1 cellular context compared by ENCODE assay signal in genomic region chr19:44305457-44305856, GRCh38.
TF ChIP-seq lines count a peak whose summit lies in the region.

No MANE protein-coding gene starts in this region.

TF ChIP-seq in endothelial cell of umbilical vein, 7 proteins besides CTCF, POLR2A, EP300 and RAD21:
- TF ChIP-seq MYC (IDR thresholded peaks at IDR 0.05; ENCODE audit: low read depth, low read length) (no peak), FOS (IDR thresholded peaks at IDR 0.05; ENCODE audit: borderline replicate concordance, insufficient read depth, low read length) (no peak), GATA2 (IDR thresholded peaks at IDR 0.05; ENCODE audit: insufficient read depth, insufficient read length, low read depth, low read length) (no peak), MAX (IDR thresholded peaks at IDR 0.05; ENCODE audit: insufficient read depth, insufficient read length) (no peak), EZH2 (IDR thresholded peaks at IDR 0.05; ENCODE audit: borderline replicate concordance, low read depth, low read length, severe bottlenecking) (no peak), JUN (IDR thresholded peaks at IDR 0.05; ENCODE audit: borderline replicate concordance, insufficient read depth, insufficient read length, low read depth) (no peak), POLR2AphosphoS5 (IDR thresholded peaks at IDR 0.05; ENCODE audit: insufficient read depth, low read depth, low read length) (no peak)
TF ChIP-seq in endothelial cell of umbilical vein: peak in this region for 0.
